In the genomic region with DNA sequence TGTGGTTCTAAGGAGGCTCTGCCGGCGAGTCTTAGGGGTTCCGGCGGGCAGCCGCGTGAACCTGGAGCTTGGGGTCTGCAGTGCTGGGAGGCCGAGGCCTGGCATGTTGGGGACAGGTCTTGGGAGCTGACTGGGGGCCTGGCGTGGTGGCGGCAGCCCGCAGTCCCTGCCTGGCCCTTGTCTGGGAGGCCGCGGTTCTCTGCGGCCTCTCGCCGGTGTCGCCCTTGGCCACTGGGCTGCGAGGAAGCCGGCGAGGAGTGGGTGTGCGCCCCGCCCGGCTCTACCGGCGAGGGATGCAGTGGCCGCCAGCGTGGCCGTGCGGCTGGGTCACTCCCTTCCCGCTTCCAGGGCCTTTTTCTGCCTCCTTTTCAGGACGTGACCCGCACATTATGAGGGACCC, we compare ENCODE assay signal across 19 cellular contexts.
"Had no signal": no experiment of that assay in that cellular context is flagged by ENCODE, and none has a peak within 500 bp of the region (broad histone marks: within the 10 kb centered on the region; RNA-seq: fewer than 3 reads in every experiment).

No MANE protein-coding gene starts in this region.

- DNase-seq: activated CD4-positive, alpha-beta T cell treated with anti-CD3 and anti-CD28 coated beads for 1 hour; activated CD4-positive, alpha-beta T cell treated with anti-CD3 and anti-CD28 coated beads, Interleukin-2, amount 50 U/mL, for 1 hour; activated CD8-positive, alpha-beta T cell treated with anti-CD3 and anti-CD28 coated beads, Interleukin-2, amount 10 ng/mL, durations not matched to agents 7 days and 5 days; cerebellar nuclear complex; cortex of kidney; heart right ventricle; kidney; naive B cell; spleen; stimulated activated CD4-positive, alpha-beta T cell treated with anti-CD3 and anti-CD28 coated beads, Interleukin-4, amount 100 ng/mL, for 1 hour; stimulated activated naive CD4-positive, alpha-beta T cell treated with Interleukin-2 at 50 U/mL for 16 hours; T-helper 1 cell; uterus; WERI-Rb-1 had no signal

- ATAC-seq: activated CD8-positive, alpha-beta T cell treated with anti-CD3 and anti-CD28 coated beads, Interleukin-2, amount 10 ng/mL, durations not matched to agents 7 days and 5 days had no signal

- H3K27me3 ChIP-seq: gastroesophageal sphincter, heart right ventricle, spleen, tibial nerve, uterus had no signal

- H3K27me3 Mint-ChIP-seq: naive B cell had no signal

- H3K27ac ChIP-seq: epithelial cell of prostate, gastroesophageal sphincter, heart right ventricle, tibial nerve, uterus, WERI-Rb-1 had no signal

- H3K4me3 ChIP-seq: heart right ventricle, lung, tibial nerve, uterus had no signal

- H3K4me3 Mint-ChIP-seq: activated CD8-positive, alpha-beta T cell treated with anti-CD3 and anti-CD28 coated beads, Interleukin-2, amount 10 ng/mL, durations not matched to agents 7 days and 5 days had no signal

- H3K27ac Mint-ChIP-seq: activated CD8-positive, alpha-beta T cell treated with anti-CD3 and anti-CD28 coated beads, Interleukin-2, amount 10 ng/mL, durations not matched to agents 7 days and 5 days had no signal

- FAIRE-seq: kidney, TTC549 had no signal

- H3K4me1 ChIP-seq: uterus had no signal
